1 cellular context compared by ENCODE assay signal in the genomic region with DNA sequence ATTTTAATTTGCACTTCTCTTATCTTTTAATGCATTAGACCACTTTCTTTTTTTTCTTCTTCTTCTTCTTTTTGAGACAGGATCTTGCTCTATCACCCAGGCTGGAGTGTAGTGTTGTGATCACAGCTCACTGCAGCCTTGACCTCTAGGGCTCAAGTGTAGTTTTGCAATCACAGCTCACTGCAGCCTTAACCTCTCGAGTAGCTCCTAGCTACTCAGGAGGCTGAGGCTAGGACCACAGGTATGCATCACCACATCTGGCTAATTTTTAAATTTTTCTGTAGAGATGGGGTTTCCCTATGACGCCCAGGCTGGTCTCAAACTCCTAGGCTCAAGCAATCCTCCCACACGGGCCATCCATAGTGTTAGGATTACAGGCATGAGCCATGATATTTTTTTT.
TF ChIP-seq lines count a peak whose summit lies in the region.

No MANE protein-coding gene starts in this region.

TF ChIP-seq in HepG2, 621 proteins besides CTCF, POLR2A, EP300 and RAD21:
- TF ChIP-seq CEBPG (CRISPR knock-in tag; IDR thresholded peaks at IDR 0.05) (0 out of 2 replicates have a peak, but pooled peaks have one; percentile 36), XRCC5 (optimal IDR thresholded peaks at IDR 0.05; ENCODE audit: low read length) (no peak), CEBPB (IDR thresholded peaks at IDR 0.05; ENCODE audit: borderline replicate concordance, low read depth, low read length) (peak; percentile 36; the same call in 1 of the 2 replicates), ZNF737 (CRISPR knock-in tag; IDR thresholded peaks at IDR 0.05; ENCODE audit: borderline replicate concordance) (no peak), NR2F1 (CRISPR knock-in tag; IDR thresholded peaks at IDR 0.05) (peak; percentile 58 to 81), BRD4 (CRISPR knock-in tag; IDR thresholded peaks at IDR 0.05) (no peak), BCL6 (CRISPR knock-in tag; IDR thresholded peaks at IDR 0.05) (peak; percentile 18; the same call in 1 of the 2 replicates), NR2F6 (IDR thresholded peaks at IDR 0.05) (peak; percentile 51; the same call in 1 of the 2 replicates), NR2F6 (CRISPR knock-in tag; IDR thresholded peaks at IDR 0.05) (peak; percentile 81), HNF4A (CRISPR knock-in tag; IDR thresholded peaks at IDR 0.05) (0 out of 2 replicates have a peak, but pooled peaks have one; percentile 6), ETV6 (CRISPR knock-in tag; conservative IDR thresholded peaks at IDR 0.05) (no peak), ZNF432 (CRISPR knock-in tag; IDR thresholded peaks at IDR 0.05; ENCODE audit: borderline replicate concordance) (no peak), IKZF1 (IDR thresholded peaks at IDR 0.05) (no peak)
- TF ChIP-seq, protein P1, sequence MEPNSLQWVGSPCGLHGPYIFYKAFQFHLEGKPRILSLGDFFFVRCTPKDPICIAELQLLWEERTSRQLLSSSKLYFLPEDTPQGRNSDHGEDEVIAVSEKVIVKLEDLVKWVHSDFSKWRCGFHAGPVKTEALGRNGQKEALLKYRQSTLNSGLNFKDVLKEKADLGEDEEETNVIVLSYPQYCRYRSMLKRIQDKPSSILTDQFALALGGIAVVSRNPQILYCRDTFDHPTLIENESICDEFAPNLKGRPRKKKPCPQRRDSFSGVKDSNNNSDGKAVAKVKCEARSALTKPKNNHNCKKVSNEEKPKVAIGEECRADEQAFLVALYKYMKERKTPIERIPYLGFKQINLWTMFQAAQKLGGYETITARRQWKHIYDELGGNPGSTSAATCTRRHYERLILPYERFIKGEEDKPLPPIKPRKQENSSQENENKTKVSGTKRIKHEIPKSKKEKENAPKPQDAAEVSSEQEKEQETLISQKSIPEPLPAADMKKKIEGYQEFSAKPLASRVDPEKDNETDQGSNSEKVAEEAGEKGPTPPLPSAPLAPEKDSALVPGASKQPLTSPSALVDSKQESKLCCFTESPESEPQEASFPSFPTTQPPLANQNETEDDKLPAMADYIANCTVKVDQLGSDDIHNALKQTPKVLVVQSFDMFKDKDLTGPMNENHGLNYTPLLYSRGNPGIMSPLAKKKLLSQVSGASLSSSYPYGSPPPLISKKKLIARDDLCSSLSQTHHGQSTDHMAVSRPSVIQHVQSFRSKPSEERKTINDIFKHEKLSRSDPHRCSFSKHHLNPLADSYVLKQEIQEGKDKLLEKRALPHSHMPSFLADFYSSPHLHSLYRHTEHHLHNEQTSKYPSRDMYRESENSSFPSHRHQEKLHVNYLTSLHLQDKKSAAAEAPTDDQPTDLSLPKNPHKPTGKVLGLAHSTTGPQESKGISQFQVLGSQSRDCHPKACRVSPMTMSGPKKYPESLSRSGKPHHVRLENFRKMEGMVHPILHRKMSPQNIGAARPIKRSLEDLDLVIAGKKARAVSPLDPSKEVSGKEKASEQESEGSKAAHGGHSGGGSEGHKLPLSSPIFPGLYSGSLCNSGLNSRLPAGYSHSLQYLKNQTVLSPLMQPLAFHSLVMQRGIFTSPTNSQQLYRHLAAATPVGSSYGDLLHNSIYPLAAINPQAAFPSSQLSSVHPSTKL (CRISPR knock-in tag; IDR thresholded peaks at IDR 0.05): 0 out of 2 replicates have a peak, but pooled peaks have one; percentile 22
- TF ChIP-seq, protein P2, sequence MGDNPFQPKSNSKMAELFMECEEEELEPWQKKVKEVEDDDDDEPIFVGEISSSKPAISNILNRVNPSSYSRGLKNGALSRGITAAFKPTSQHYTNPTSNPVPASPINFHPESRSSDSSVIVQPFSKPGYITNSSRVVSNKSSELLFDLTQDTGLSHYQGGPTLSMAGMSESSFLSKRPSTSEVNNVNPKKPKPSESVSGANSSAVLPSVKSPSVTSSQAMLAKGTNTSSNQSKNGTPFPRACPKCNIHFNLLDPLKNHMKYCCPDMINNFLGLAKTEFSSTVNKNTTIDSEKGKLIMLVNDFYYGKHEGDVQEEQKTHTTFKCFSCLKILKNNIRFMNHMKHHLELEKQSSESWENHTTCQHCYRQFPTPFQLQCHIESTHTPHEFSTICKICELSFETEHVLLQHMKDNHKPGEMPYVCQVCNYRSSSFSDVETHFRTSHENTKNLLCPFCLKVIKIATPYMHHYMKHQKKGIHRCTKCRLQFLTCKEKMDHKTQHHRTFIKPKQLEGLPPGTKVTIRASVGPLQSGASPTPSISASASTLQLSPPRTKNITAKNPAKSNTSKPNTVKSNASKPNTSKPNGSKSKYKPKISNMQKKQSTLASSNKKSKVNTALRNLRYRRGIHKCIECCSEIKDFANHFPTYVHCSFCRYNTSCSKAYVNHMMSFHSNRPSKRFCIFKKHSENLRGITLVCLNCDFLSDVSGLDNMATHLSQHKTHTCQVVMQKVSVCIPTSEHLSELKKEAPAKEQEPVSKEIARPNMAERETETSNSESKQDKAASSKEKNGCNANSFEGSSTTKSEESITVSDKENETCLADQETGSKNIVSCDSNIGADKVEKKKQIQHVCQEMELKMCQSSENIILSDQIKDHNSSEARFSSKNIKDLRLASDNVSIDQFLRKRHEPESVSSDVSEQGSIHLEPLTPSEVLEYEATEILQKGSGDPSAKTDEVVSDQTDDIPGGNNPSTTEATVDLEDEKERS (CRISPR knock-in tag; IDR thresholded peaks at IDR 0.05): no peak
- TF ChIP-seq, protein P3, sequence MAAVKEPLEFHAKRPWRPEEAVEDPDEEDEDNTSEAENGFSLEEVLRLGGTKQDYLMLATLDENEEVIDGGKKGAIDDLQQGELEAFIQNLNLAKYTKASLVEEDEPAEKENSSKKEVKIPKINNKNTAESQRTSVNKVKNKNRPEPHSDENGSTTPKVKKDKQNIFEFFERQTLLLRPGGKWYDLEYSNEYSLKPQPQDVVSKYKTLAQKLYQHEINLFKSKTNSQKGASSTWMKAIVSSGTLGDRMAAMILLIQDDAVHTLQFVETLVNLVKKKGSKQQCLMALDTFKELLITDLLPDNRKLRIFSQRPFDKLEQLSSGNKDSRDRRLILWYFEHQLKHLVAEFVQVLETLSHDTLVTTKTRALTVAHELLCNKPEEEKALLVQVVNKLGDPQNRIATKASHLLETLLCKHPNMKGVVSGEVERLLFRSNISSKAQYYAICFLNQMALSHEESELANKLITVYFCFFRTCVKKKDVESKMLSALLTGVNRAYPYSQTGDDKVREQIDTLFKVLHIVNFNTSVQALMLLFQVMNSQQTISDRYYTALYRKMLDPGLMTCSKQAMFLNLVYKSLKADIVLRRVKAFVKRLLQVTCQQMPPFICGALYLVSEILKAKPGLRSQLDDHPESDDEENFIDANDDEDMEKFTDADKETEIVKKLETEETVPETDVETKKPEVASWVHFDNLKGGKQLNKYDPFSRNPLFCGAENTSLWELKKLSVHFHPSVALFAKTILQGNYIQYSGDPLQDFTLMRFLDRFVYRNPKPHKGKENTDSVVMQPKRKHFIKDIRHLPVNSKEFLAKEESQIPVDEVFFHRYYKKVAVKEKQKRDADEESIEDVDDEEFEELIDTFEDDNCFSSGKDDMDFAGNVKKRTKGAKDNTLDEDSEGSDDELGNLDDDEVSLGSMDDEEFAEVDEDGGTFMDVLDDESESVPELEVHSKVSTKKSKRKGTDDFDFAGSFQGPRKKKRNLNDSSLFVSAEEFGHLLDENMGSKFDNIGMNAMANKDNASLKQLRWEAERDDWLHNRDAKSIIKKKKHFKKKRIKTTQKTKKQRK (IDR thresholded peaks at IDR 0.05; ENCODE audit: low read length): no peak
